In the genomic region with DNA sequence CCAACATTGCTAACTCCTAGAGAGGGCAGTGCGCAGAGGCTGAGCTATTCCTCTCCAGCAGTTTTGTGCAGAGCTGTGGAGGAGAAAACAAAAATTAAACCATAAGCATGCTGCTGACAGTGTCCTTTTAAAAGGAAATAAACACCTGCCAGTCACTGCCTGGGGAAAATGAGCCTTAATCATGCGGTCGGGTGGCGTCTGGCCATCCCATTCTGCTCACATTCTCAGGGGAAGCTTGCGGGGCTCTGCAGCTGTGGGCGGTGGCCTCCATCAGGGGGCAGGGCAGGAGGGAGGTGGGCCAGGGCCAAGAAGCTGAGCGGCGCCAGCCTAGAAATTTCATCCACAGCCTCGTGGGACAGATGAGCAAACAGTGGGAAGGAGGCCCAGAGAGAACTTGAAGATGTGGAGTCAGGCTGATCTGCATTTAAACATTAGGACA, we compare ENCODE assay signal across 8 cellular contexts.
DNase-seq lines count a peak whose midpoint lies in the region; FAIRE-seq and TF ChIP-seq lines count a peak whose summit lies in the region.

No MANE protein-coding gene starts in this region.

- H3K36me3 ChIP-seq in kidney (ENCODE audit: control insufficient read depth in 1 of 2, insufficient read depth in 2 of 2, low read length in 2 of 2) (no peaks in the 10 kb centered on the region), tibial artery (no peaks in the 10 kb centered on the region), mammary epithelial cell (ENCODE audit: insufficient read depth, low read length) (no peaks in the 10 kb centered on the region)

- dilution Hi-C loops in mammary epithelial cell (cut with HindIII; ENCODE audit: low sequenced_read_pairs) = no loop called here

- 25% methylated on average over 9 of the region's 9 CpGs for WGBS in mammary epithelial cell (ENCODE audit: low coverage, missing lambda C conversion rate)

- DNase-seq in NCI-H2081 (lab: John Stamatoyannopoulos, UW) = peak; percentile 40 to 49
- DNase-seq in NCI-H2081 treated with DMSO at 0.1 percent for 48 hours (lab: John Stamatoyannopoulos, UW) = no peak
- DNase-seq in astrocyte of the cerebellum (ENCODE audit: low read depth) = peak; percentile 26
- DNase-seq in kidney = peak; percentile 86
- peak; percentile 89 to 95 for DNase-seq in tibial artery
- no peak for DNase-seq in HuH-7.5 (ENCODE audit: low spot score)
- no peak for DNase-seq in mammary epithelial cell
- DNase-seq in SHP77 treated with DMSO at 0.1 percent for 48 hours (lab: John Stamatoyannopoulos, UW) = no peak

- intact Hi-C loops in kidney (cut with DNase I) = no loop called here
- intact Hi-C loops in tibial artery (cut with DNase I; ENCODE audit: low total_unique reads) = loop anchor here (5.0 kb wide), 1 partner anchor 71 kb away; no protein-coding TSS in a partner anchor
- intact Hi-C loops in mammary epithelial cell (cut with micrococcal nuclease) = no loop called here

- H3K4me2 ChIP-seq in mammary epithelial cell (ENCODE audit: insufficient read depth, low read depth, low read length) = no peak overlapping the region

- no peaks in the 10 kb centered on the region for H4K20me1 ChIP-seq in mammary epithelial cell (ENCODE audit: insufficient read depth, low read length)

- H3K9me3 ChIP-seq in kidney (ENCODE audit: control insufficient read depth in 1 of 2, low read length in 2 of 2) = no peaks in the 10 kb centered on the region
- H3K9me3 ChIP-seq in tibial artery = no peaks in the 10 kb centered on the region
- no peaks in the 10 kb centered on the region for H3K9me3 ChIP-seq in mammary epithelial cell (replicated peaks; ENCODE audit: insufficient read depth, low read length)

- H3K4me1 ChIP-seq in kidney (ENCODE audit: control insufficient read depth in 1 of 2, insufficient read depth in 1 of 2, low read depth in 1 of 2, low read length in 2 of 2) (peaks cover 0 to 9% of the 10 kb centered on the region in 2 donors), tibial artery (peaks cover 0 to 39% (median 27%) of the 10 kb centered on the region in 4 donors), mammary epithelial cell (ENCODE audit: insufficient read depth, low read length) (no peaks in the 10 kb centered on the region)

- CTCF ChIA-PET in mammary epithelial cell (lab: Charles Lee; ENCODE audit: low non-redundant PET) = no interaction called here

- BruUV-seq in mammary epithelial cell (replicated peaks; lab: Mats Ljungman, UMichigan) = no TSS peak

- TF ChIP-seq CTCF in astrocyte of the cerebellum (IDR thresholded peaks at IDR 0.05; ENCODE audit: low read depth, low read length, missing control alignments) = no peak
- TF ChIP-seq CTCF in kidney (IDR thresholded peaks at IDR 0.05; ENCODE audit: borderline replicate concordance, extremely low read depth, insufficient read depth) = no peak
- peak; percentile 3 to 9 for TF ChIP-seq CTCF in tibial artery (IDR thresholded peaks at IDR 0.05)
- TF ChIP-seq CTCF in mammary epithelial cell (conservative IDR thresholded peaks at IDR 0.05 in 1 of 2, IDR thresholded peaks at IDR 0.05 in 1 of 2; ENCODE audit: extremely low read depth in 1 of 2, insufficient read depth in 1 of 2, low read depth in 1 of 2, low read length in 2 of 2) = no peak

- H3K27me3 ChIP-seq in tibial artery (no peaks in the 10 kb centered on the region), mammary epithelial cell (ENCODE audit: insufficient read depth, low read length) (no peaks in the 10 kb centered on the region)

- H2AFZ ChIP-seq in mammary epithelial cell (ENCODE audit: low read depth, low read length) = no peak overlapping the region

- H3K9ac ChIP-seq in kidney (ENCODE audit: low read length in 2 of 2) (no peak overlapping the region), mammary epithelial cell (ENCODE audit: insufficient read depth, low read length) (no peak overlapping the region)

- FAIRE-seq in kidney (lab: Jason Lieb, UNC) = no peak

- no peak overlapping the region for H3K4me3 ChIP-seq in astrocyte of the cerebellum (ENCODE audit: low read depth, low read length)
- H3K4me3 ChIP-seq in kidney (ENCODE audit: low read length in 2 of 2) = no peak overlapping the region
- H3K4me3 ChIP-seq in tibial artery = no peak overlapping the region
- no peak overlapping the region for H3K4me3 ChIP-seq in mammary epithelial cell (replicated peaks in 1 of 3; ENCODE audit: insufficient read depth in 1 of 3, low read depth in 2 of 3, low read length in 3 of 3)

- H3K27ac ChIP-seq in kidney (ENCODE audit: low read depth in 2 of 2, low read length in 2 of 2) = no peak overlapping the region
- peak overlapping the region; percentile 41 to 61 for H3K27ac ChIP-seq in tibial artery
- H3K27ac ChIP-seq in mammary epithelial cell (ENCODE audit: insufficient read depth, low read depth, low read length) = no peak overlapping the region

- H3K79me2 ChIP-seq in mammary epithelial cell (ENCODE audit: insufficient read depth, low read length) = no peaks in the 10 kb centered on the region

- in situ Hi-C loops in astrocyte of the cerebellum (cut with HindIII; ENCODE audit: low sequenced_read_pairs) = no loop called here
- in situ Hi-C loops in mammary epithelial cell (cut with MboI; ENCODE audit: low sequenced_read_pairs in 2 of 2) = no loop called here

Comparison
In these comparisons a context has a peak if more than half of its experiments do, and no peak if none do; other contexts are left out.
1. DNase-seq: peak in NCI-H2081 (2 of 2), astrocyte of the cerebellum (single experiment), kidney (single experiment) and tibial artery (2 of 2); none in NCI-H2081 treated with DMSO at 0.1 percent for 48 hours (single experiment), HuH-7.5 (single experiment), mammary epithelial cell (single experiment) and SHP77 treated with DMSO at 0.1 percent for 48 hours (single experiment).
2. CTCF ChIP-seq: peak in tibial artery (2 of 2); none in astrocyte of the cerebellum (single experiment), kidney (single experiment) and mammary epithelial cell (0 of 2).
3. H3K27ac ChIP-seq: peak in tibial artery (2 of 2); none in kidney (0 of 2) and mammary epithelial cell (single experiment).